11 cellular contexts compared by ENCODE assay signal in the genomic region with DNA sequence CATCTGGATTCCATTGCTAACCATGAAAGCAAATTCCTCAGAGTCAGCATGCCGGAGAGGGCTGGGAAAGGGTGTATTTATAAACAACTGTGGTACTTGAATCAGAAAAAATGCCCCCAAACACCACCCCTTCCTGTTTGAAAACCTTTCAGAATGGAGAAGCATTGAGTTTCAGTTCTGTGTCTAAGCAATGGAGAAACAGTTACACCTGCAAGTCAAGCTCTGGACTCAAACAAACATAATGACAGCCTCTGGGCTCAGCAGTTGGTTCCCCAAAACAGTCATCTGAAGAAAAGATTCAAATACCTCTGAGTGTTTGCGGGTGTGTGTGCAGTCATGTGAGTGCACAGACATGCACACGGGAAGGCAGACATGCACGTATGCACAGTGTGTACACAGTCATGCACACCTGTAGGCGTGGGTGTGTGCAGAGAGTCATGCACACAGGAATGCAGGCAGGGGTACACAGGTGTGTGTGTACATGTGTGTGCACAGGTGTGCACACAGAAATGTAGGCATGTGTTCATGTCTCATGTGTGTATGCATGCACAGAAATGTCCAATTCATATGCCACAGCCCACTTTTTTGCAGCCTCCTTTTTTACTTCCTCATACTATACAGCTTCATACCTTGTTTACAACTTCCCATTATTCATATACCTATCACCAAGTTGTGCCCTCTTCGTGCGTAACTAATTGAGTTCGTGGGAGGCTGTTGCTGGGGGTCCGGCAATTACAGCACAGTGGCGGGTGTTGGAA.
DNase-seq lines count a peak whose midpoint lies in the region; ATAC-seq, FAIRE-seq and TF ChIP-seq lines count a peak whose summit lies in the region.
"Had no signal": no experiment of that assay in that cellular context is flagged by ENCODE, and none has a peak within 500 bp of the region (broad histone marks: within the 10 kb centered on the region; RNA-seq: fewer than 3 reads in every experiment).

No MANE protein-coding gene starts in this region.

- TF ChIP-seq CTCF in chondrocyte (IDR thresholded peaks at IDR 0.05) (no peak), esophagus muscularis mucosa (IDR thresholded peaks at IDR 0.05) (no peak), GM23338 (conservative IDR thresholded peaks at IDR 0.05; ENCODE audit: low read depth in 2 of 2) (no peak)

- H3K9me3 ChIP-seq in esophagus muscularis mucosa, result peaks cover 0 to 12% (median 5%) of the 10 kb centered on the region in 4 donors

- H3K27me3 ChIP-seq in esophagus muscularis mucosa, result peaks cover 0 to 51% (median 0%) of the 10 kb centered on the region in 4 donors
- H3K27me3 ChIP-seq in GM23338 (ENCODE audit: insufficient read depth), result no peaks in the 10 kb centered on the region

- TF ChIP-seq EP300 in esophagus muscularis mucosa (IDR thresholded peaks at IDR 0.05), result no peak

- H3K9me2 ChIP-seq in GM23338 (ENCODE audit: insufficient read depth), result peaks cover 3% of the 10 kb centered on the region; the same call in 1 of the 2 replicates

- intact Hi-C loops in esophagus muscularis mucosa (cut with DNase I), result no loop called here

- no peaks in the 10 kb centered on the region for H3K79me2 ChIP-seq in GM23338 (replicated peaks; ENCODE audit: insufficient read depth)

- H2AFZ ChIP-seq in GM23338, result no peak overlapping the region

- H3K36me3 Mint-ChIP-seq in chondrocyte (ENCODE audit: low read depth) (peaks cover 3% of the 10 kb centered on the region), GM23338 (ENCODE audit: low read depth) (no peaks in the 10 kb centered on the region; the same call in 2 of the 3 replicates)

- H3K4me1 ChIP-seq in esophagus muscularis mucosa, result no peaks in the 10 kb centered on the region
- no peaks in the 10 kb centered on the region for H3K4me1 ChIP-seq in GM23338 (ENCODE audit: insufficient read depth)

- FAIRE-seq in HTR-8/SVneo (lab: Jason Lieb, UNC), result peak; percentile 42

- WGBS in esophagus muscularis mucosa, result 65% methylated on average over 10 of the region's 10 CpGs

- H3K4me1 Mint-ChIP-seq in chondrocyte (ENCODE audit: low read depth) (no peaks in the 10 kb centered on the region), GM23338 (peaks cover 12% of the 10 kb centered on the region; the same call in 2 of the 3 replicates)

- H4K20me1 ChIP-seq in GM23338 (replicated peaks; ENCODE audit: insufficient read depth), result no peaks in the 10 kb centered on the region

- peaks cover 10% of the 10 kb centered on the region for H3K9me3 Mint-ChIP-seq in chondrocyte (ENCODE audit: low read depth)
- H3K9me3 Mint-ChIP-seq in GM23338, result peaks cover 8% of the 10 kb centered on the region

- no peaks in the 10 kb centered on the region for H3F3A ChIP-seq in GM23338 (replicated peaks; ENCODE audit: low read depth)

- ATAC-seq in GM18909 (IDR thresholded peaks at IDR 0.05; ENCODE audit: poor library complexity, unreplicated experiment), result peak; percentile 71
- ATAC-seq in HG02588 (IDR thresholded peaks at IDR 0.05; ENCODE audit: unreplicated experiment), result peak; percentile 70
- ATAC-seq in GM23338, result no peak

- no peak overlapping the region for H3K4me2 ChIP-seq in GM23338
- H3K4me2 ChIP-seq: KMS-11 had no signal

- H3K36me3 ChIP-seq in esophagus muscularis mucosa (no peaks in the 10 kb centered on the region), GM23338 (ENCODE audit: insufficient read depth) (no peaks in the 10 kb centered on the region)

- H3K4me3 ChIP-seq in esophagus muscularis mucosa (no peak overlapping the region), GM23338 (no peak overlapping the region)

- no peak for DNase-seq in HTR-8/SVneo (ENCODE audit: insufficient read length, low spot score)
- peak; percentile 4 for DNase-seq in pons (ENCODE audit: low spot score)
- DNase-seq in chondrocyte (ENCODE audit: low spot score), result no peak
- no peak for DNase-seq in esophagus muscularis mucosa (ENCODE audit: extremely low spot score)
- DNase-seq in GM23338 (ENCODE audit: low spot score), result no peak
- DNase-seq in activated CD8-positive, alpha-beta memory T cell treated with anti-CD3 and anti-CD28 coated beads for 24 hours, result no peak
- DNase-seq: GDM1 had no signal

- H3K27ac ChIP-seq in esophagus muscularis mucosa (replicated peaks in 1 of 4), result no peak overlapping the region
- H3K27ac ChIP-seq in GM23338 (ENCODE audit: low read depth), result no peak overlapping the region
- H3K27ac ChIP-seq: KMS-11 had no signal

- TF ChIP-seq POLR2A in esophagus muscularis mucosa (IDR thresholded peaks at IDR 0.05; ENCODE audit: low read depth), result no peak

- no peak overlapping the region for H3K4me3 Mint-ChIP-seq in chondrocyte (ENCODE audit: unreplicated experiment)
- no peak overlapping the region for H3K4me3 Mint-ChIP-seq in GM23338
- H3K4me3 Mint-ChIP-seq: activated naive CD8-positive, alpha-beta T cell had no signal

- H3K27ac Mint-ChIP-seq in chondrocyte (ENCODE audit: unreplicated experiment) (no peak overlapping the region), GM23338 (no peak overlapping the region)
- H3K27ac Mint-ChIP-seq: activated naive CD8-positive, alpha-beta T cell had no signal

- H3K27me3 Mint-ChIP-seq in chondrocyte (ENCODE audit: low read depth), result peaks cover 39% of the 10 kb centered on the region
- peaks cover 6% of the 10 kb centered on the region for H3K27me3 Mint-ChIP-seq in GM23338 (ENCODE audit: insufficient read depth, low read depth, poor library complexity)

TF ChIP-seq in GM23338, 12 proteins besides CTCF, POLR2A, EP300 and RAD21 (continues in another document):
- TF ChIP-seq, protein P1, sequence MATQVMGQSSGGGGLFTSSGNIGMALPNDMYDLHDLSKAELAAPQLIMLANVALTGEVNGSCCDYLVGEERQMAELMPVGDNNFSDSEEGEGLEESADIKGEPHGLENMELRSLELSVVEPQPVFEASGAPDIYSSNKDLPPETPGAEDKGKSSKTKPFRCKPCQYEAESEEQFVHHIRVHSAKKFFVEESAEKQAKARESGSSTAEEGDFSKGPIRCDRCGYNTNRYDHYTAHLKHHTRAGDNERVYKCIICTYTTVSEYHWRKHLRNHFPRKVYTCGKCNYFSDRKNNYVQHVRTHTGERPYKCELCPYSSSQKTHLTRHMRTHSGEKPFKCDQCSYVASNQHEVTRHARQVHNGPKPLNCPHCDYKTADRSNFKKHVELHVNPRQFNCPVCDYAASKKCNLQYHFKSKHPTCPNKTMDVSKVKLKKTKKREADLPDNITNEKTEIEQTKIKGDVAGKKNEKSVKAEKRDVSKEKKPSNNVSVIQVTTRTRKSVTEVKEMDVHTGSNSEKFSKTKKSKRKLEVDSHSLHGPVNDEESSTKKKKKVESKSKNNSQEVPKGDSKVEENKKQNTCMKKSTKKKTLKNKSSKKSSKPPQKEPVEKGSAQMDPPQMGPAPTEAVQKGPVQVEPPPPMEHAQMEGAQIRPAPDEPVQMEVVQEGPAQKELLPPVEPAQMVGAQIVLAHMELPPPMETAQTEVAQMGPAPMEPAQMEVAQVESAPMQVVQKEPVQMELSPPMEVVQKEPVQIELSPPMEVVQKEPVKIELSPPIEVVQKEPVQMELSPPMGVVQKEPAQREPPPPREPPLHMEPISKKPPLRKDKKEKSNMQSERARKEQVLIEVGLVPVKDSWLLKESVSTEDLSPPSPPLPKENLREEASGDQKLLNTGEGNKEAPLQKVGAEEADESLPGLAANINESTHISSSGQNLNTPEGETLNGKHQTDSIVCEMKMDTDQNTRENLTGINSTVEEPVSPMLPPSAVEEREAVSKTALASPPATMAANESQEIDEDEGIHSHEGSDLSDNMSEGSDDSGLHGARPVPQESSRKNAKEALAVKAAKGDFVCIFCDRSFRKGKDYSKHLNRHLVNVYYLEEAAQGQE (IDR thresholded peaks at IDR 0.05; ENCODE audit: unreplicated experiment), result no peak
- TF ChIP-seq STAT1 (IDR thresholded peaks at IDR 0.05; ENCODE audit: unreplicated experiment) (no peak), EZH2 (IDR thresholded peaks at IDR 0.05; ENCODE audit: low read depth, unreplicated experiment) (no peak), CREB1 (CRISPR knock-in tag; IDR thresholded peaks at IDR 0.05; ENCODE audit: low read depth) (no peak), NANOG (IDR thresholded peaks at IDR 0.05; ENCODE audit: borderline replicate concordance) (no peak)
- TF ChIP-seq, protein P2, sequence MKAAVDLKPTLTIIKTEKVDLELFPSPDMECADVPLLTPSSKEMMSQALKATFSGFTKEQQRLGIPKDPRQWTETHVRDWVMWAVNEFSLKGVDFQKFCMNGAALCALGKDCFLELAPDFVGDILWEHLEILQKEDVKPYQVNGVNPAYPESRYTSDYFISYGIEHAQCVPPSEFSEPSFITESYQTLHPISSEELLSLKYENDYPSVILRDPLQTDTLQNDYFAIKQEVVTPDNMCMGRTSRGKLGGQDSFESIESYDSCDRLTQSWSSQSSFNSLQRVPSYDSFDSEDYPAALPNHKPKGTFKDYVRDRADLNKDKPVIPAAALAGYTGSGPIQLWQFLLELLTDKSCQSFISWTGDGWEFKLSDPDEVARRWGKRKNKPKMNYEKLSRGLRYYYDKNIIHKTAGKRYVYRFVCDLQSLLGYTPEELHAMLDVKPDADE (IDR thresholded peaks at IDR 0.05), result no peak
